ENCODE assay signal across 21 cellular contexts in the genomic region with DNA sequence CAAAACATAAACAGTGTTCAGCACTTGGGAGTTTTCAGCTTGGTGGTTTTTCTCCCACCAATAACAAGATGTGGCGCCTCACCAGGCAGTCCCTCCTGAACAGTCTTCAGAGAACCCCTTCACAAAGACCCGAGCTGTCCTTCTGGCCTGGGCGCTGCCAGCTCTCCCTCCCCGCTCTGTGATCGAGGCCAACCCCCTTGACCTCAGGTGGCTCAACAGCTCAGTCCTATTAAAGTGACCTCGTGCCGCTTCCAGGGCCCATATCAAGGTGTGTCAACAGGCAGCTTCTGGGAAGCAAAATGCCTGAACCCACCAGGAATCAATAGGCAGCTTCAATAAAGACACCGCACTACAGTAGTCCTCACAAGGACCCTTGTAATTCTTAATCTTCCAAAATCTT.
"Had no signal": no experiment of that assay in that cellular context is flagged by ENCODE, and none has a peak within 500 bp of the region (broad histone marks: within the 10 kb centered on the region; RNA-seq: fewer than 3 reads in every experiment).

No MANE protein-coding gene starts in this region.

- DNase-seq: effector memory CD8-positive, alpha-beta T cell; esophagus squamous epithelium; foreskin fibroblast; lower lobe of right lung; natural killer cell; occipital lobe; sigmoid colon; stimulated activated CD4-positive, alpha-beta T cell treated with anti-CD3 and anti-CD28 coated beads, Interleukin-12 subunit alpha, Interleukin-12 subunit beta, amount 100 ng/mL, for 4 hours; stimulated activated CD4-positive, alpha-beta T cell treated with anti-CD3 and anti-CD28 coated beads, Interleukin-2, amount 100 ng/mL, for 48 hours; stimulated activated naive CD8-positive, alpha-beta T cell treated with anti-CD3 and anti-CD28 coated beads, Interleukin-15, Interleukin-2, amounts not matched to agents 100 U/mL and 50 U/mL, for 24 hours; tibial artery; upper lobe of left lung had no signal

- H2AFZ ChIP-seq: parathyroid adenoma had no signal

- H3K27me3 ChIP-seq: esophagus squamous epithelium, sigmoid colon, tibial artery, upper lobe of left lung, vagina had no signal

- FAIRE-seq: colon had no signal

- H3K4me3 Mint-ChIP-seq: dendritic cell treated with granulocyte-macrophage colony-stimulating factor and Interleukin-4, amounts not matched to agents 40 ng/mL and 50 ng/mL, for 4 days; effector memory CD8-positive, alpha-beta T cell; memory B cell; mesothelial cell of epicardium; natural killer cell; neural crest cell had no signal

- H3K9me3 ChIP-seq: esophagus squamous epithelium, lower lobe of right lung, sigmoid colon, tibial artery, upper lobe of left lung, vagina had no signal

- H3K4me1 Mint-ChIP-seq: natural killer cell, neural crest cell had no signal

- H3K4me1 ChIP-seq: parathyroid adenoma had no signal

- H3K27me3 Mint-ChIP-seq: memory B cell had no signal

- H3K36me3 Mint-ChIP-seq: natural killer cell had no signal

- H3K79me2 ChIP-seq: parathyroid adenoma had no signal

- H3K9me3 Mint-ChIP-seq: dendritic cell treated with granulocyte-macrophage colony-stimulating factor and Interleukin-4, amounts not matched to agents 40 ng/mL and 50 ng/mL, for 4 days; effector memory CD8-positive, alpha-beta T cell; memory B cell; mesothelial cell of epicardium; natural killer cell; neural crest cell had no signal

- H3K9ac ChIP-seq: parathyroid adenoma had no signal

- H3K36me3 ChIP-seq: vagina had no signal

- H3K27ac ChIP-seq: epithelial cell of prostate, lower lobe of right lung, parathyroid adenoma, skin epidermis, tibial artery, upper lobe of left lung, vagina had no signal

- H3K4me3 ChIP-seq: esophagus squamous epithelium, lower lobe of right lung, sigmoid colon, skin epidermis, tibial artery, upper lobe of left lung, vagina had no signal

- ATAC-seq: effector memory CD8-positive, alpha-beta T cell; lower lobe of right lung; natural killer cell; stimulated activated naive CD8-positive, alpha-beta T cell treated with anti-CD3 and anti-CD28 coated beads, Interleukin-15, Interleukin-2, amounts not matched to agents 100 U/mL and 50 U/mL, for 24 hours had no signal

- H3K27ac Mint-ChIP-seq: dendritic cell treated with granulocyte-macrophage colony-stimulating factor and Interleukin-4, amounts not matched to agents 40 ng/mL and 50 ng/mL, for 4 days; effector memory CD8-positive, alpha-beta T cell; memory B cell; mesothelial cell of epicardium; natural killer cell had no signal
